21 cellular contexts compared by ENCODE assay signal in genomic region chr13:104008571-104009435, GRCh38.
DNase-seq lines count a peak whose midpoint lies in the region; ATAC-seq, FAIRE-seq and TF ChIP-seq lines count a peak whose summit lies in the region.
"Had no signal": no experiment of that assay in that cellular context is flagged by ENCODE, and none has a peak within 500 bp of the region (broad histone marks: within the 10 kb centered on the region; RNA-seq: fewer than 3 reads in every experiment).

No MANE protein-coding gene starts in this region.

- H3K79me2 ChIP-seq in HepG2 (ENCODE audit: insufficient read depth, low read length), result no peaks in the 10 kb centered on the region

- H3K9me3 ChIP-seq in HepG2 (ENCODE audit: low read length), result peaks cover 8% of the 10 kb centered on the region
- H3K9me3 ChIP-seq: neutrophil, tibial artery had no signal

- FAIRE-seq in RCC 7860 (lab: Jason Lieb, UNC) (no peak), HepG2 (lab: Jason Lieb, UNC) (no peak)
- FAIRE-seq: H1 had no signal

- no TSS peak for BruUV-seq in HepG2 (replicated peaks; lab: Mats Ljungman, UMichigan)

- H3K4me1 ChIP-seq in HepG2 (ENCODE audit: insufficient read depth, low read length), result no peaks in the 10 kb centered on the region
- H3K4me1 ChIP-seq: tibial artery had no signal

- WGBS in HepG2 (ENCODE audit: low lambda C conversion rate), result 13% methylated on average over 8 of the region's 8 CpGs

- intact Hi-C loops in HepG2 (cut with micrococcal nuclease; ENCODE audit: unreplicated experiment), result no loop called here

- no peak for TF ChIP-seq POLR2A in HepG2 (IDR thresholded peaks at IDR 0.05; ENCODE audit: insufficient read depth in 1 of 2, low read depth in 2 of 2, low read length in 2 of 2)

- in situ Hi-C loops in brain microvascular endothelial cell (cut with HindIII; ENCODE audit: low pct_ligation_motif_present, low sequenced_read_pairs) (no loop called here), HepG2 (cut with HindIII; ENCODE audit: extremely low pct_ligation_motif_present, low pct_unique_long_range_greater_than_20kb) (no loop called here)

- peak; percentile 6 for DNase-seq in A172 (ENCODE audit: low spot score)
- DNase-seq in RCC 7860 (ENCODE audit: low spot score), result peak; percentile 6
- DNase-seq in brain microvascular endothelial cell, result peak; percentile 53
- DNase-seq in iris pigment epithelial cell (ENCODE audit: low read depth), result peak; percentile 90
- no peak for DNase-seq in HK-2 (ENCODE audit: unreplicated experiment)
- DNase-seq in T-helper 1 cell, result no peak
- no peak for DNase-seq in HepG2 (ENCODE audit: low spot score)
- no peak for DNase-seq in stimulated activated CD4-positive, alpha-beta T cell treated with anti-CD3 and anti-CD28 coated beads, Interleukin-12 subunit alpha, Interleukin-12 subunit beta, amount 100 ng/mL, for 4 hours
- DNase-seq: activated CD4-positive, alpha-beta T cell treated with anti-CD3 and anti-CD28 coated beads for 1 hour; activated naive CD4-positive, alpha-beta T cell treated with anti-CD3 and anti-CD28 coated beads, Interleukin-2, amount 10 ng/mL, durations not matched to agents 7 days and 5 days; CD4-positive, alpha-beta T cell; endodermal cell; head of caudate nucleus; NCI-H1694 treated with DMSO at 0.1 percent for 48 hours; NCI-H524; small intestine; T-cell; tibial artery had no signal

- no peak overlapping the region for H3K4me3 ChIP-seq in brain microvascular endothelial cell (ENCODE audit: low read depth, low read length)
- no peak overlapping the region for H3K4me3 ChIP-seq in HepG2 (replicated peaks in 1 of 3; ENCODE audit: insufficient read depth in 1 of 3, low read depth in 2 of 3, low read length in 3 of 3)
- H3K4me3 ChIP-seq: cardiac muscle cell, tibial artery had no signal

- H4K20me1 ChIP-seq in HepG2 (ENCODE audit: insufficient read depth, low read length), result no peaks in the 10 kb centered on the region

- TF ChIP-seq RAD21 in HepG2 (CRISPR knock-in tag; IDR thresholded peaks at IDR 0.05), result no peak

- H3K9ac ChIP-seq in HepG2 (ENCODE audit: insufficient read depth, low read depth, low read length), result no peak overlapping the region

- H3K27me3 ChIP-seq in brain microvascular endothelial cell (replicated peaks) (no peaks in the 10 kb centered on the region), HepG2 (ENCODE audit: control insufficient read depth in 1 of 2, insufficient read depth in 2 of 2, low read length in 2 of 2) (no peaks in the 10 kb centered on the region)
- H3K27me3 ChIP-seq: cardiac muscle cell, neutrophil, tibial artery had no signal

- H3K4me2 ChIP-seq in HepG2 (ENCODE audit: low read depth, low read length), result no peak overlapping the region

- CTCF ChIA-PET in HepG2 (lab: Yijun Ruan, JAX; ENCODE audit: low intra/inter-chr PET ratio, low total read pairs), result no interaction called here

- H2AFZ ChIP-seq in HepG2 (ENCODE audit: low read length), result no peak overlapping the region

- TF ChIP-seq CTCF in brain microvascular endothelial cell (IDR thresholded peaks at IDR 0.05; ENCODE audit: low read depth, low read length, missing control alignments) (no peak), HepG2 (CRISPR knock-in tag; IDR thresholded peaks at IDR 0.05) (no peak)

- POLR2A ChIA-PET in HepG2 (lab: Yijun Ruan, JAX), result no interaction called here

- TF ChIP-seq EP300 in HepG2 (IDR thresholded peaks at IDR 0.05; ENCODE audit: low read depth in 2 of 2, low read length in 2 of 2) (no peak), HepG2 (CRISPR knock-in tag; IDR thresholded peaks at IDR 0.05; ENCODE audit: borderline replicate concordance) (no peak)

- H3K36me3 ChIP-seq in brain microvascular endothelial cell (replicated peaks) (no peaks in the 10 kb centered on the region), HepG2 (replicated peaks in 1 of 2; ENCODE audit: control insufficient read depth in 1 of 2, insufficient read depth in 2 of 2, low read length in 2 of 2) (no peaks in the 10 kb centered on the region)
- H3K36me3 ChIP-seq: cardiac muscle cell, neutrophil, tibial artery had no signal

- peak overlapping the region; percentile 60 for H3K27ac ChIP-seq in brain microvascular endothelial cell
- no peak overlapping the region for H3K27ac ChIP-seq in HepG2 (ENCODE audit: extremely low read length, insufficient read depth, low read length)
- H3K27ac ChIP-seq: cardiac muscle cell, neutrophil, tibial artery had no signal

- ATAC-seq in HepG2, result no peak
- ATAC-seq: T-cell had no signal

TF ChIP-seq in HepG2, 621 proteins besides CTCF, POLR2A, EP300 and RAD21:
- no peak for TF ChIP-seq ZNF768 (CRISPR knock-in tag; IDR thresholded peaks at IDR 0.05)
- TF ChIP-seq NFAT5 (CRISPR knock-in tag; IDR thresholded peaks at IDR 0.05), result no peak
- TF ChIP-seq ZSCAN20 (CRISPR knock-in tag; IDR thresholded peaks at IDR 0.05; ENCODE audit: borderline replicate concordance), result no peak

Comparison
In these comparisons a context has a peak if more than half of its experiments do, and no peak if none do; other contexts are left out.
1. DNase-seq: peak in A172 (single experiment), RCC 7860 (single experiment), brain microvascular endothelial cell (single experiment) and iris pigment epithelial cell (single experiment); none in HK-2 (single experiment), T-helper 1 cell (0 of 5), HepG2 (single experiment) and stimulated activated CD4-positive, alpha-beta T cell treated with anti-CD3 and anti-CD28 coated beads, Interleukin-12 subunit alpha, Interleukin-12 subunit beta, amount 100 ng/mL, for 4 hours (single experiment).